18 cellular contexts compared by ENCODE assay signal in the genomic region with DNA sequence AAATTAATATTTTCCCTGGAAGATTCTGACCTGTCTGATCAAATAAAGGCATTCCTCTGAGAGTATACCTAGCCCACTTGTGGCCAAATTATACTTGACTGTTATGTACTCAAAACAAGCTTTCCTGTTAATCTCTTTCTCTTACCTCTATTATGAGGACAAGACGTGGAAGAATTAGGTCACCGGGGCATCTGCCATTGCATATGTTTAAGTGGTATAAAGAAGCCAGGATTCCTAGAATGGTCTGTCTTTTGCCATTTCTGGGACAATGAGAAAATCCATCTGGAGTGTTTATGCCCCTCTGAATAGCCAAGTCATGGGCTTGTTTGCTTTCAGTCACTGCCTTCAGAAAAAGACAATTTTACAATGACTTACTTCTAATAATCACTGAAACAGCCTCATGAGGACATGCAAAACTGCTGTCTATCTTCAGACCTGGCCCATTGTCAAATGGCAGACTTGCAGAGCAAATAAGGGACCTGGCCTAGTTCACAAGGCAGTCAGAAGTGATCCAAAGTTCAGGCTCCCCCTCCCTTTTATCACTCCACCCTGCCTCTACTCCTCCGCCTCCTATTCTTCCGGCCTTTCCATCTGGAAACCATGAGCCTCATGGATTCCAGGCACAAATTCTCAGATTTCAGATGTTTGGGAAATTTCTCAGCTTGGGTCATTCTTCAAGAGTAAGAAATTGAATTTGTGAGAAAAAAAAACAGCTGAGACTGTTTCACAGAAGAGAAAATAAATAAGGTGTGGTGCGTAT.
DNase-seq lines count a peak whose midpoint lies in the region; ATAC-seq and TF ChIP-seq lines count a peak whose summit lies in the region.
"Had no signal": no experiment of that assay in that cellular context is flagged by ENCODE, and none has a peak within 500 bp of the region (broad histone marks: within the 10 kb centered on the region; RNA-seq: fewer than 3 reads in every experiment).

No MANE protein-coding gene starts in this region.

- ATAC-seq in omental fat pad (ENCODE audit: low FRiP score) (peak; percentile 54), HG03039 (IDR thresholded peaks at IDR 0.05; ENCODE audit: unreplicated experiment) (no peak)
- ATAC-seq: activated CD8-positive, alpha-beta T cell treated with anti-CD3 and anti-CD28 coated beads, Interleukin-2, amount 10 ng/mL, durations not matched to agents 7 days and 5 days; K562 had no signal

- H3K4me3 ChIP-seq in foreskin fibroblast (ENCODE audit: low read depth in 1 of 2, low read length in 2 of 2): no peak overlapping the region
- H3K4me3 ChIP-seq: K562 had no signal

- TF ChIP-seq CTCF in foreskin fibroblast (IDR thresholded peaks at IDR 0.05; ENCODE audit: low read depth, low read length): no peak
- no peak for TF ChIP-seq CTCF in omental fat pad (IDR thresholded peaks at IDR 0.05)

- in situ Hi-C loops in G401 (cut with HindIII; ENCODE audit: low sequenced_read_pairs): no loop called here

- peak; percentile 74 for DNase-seq in G401 (ENCODE audit: low spot score)
- DNase-seq in foreskin fibroblast: peak; percentile 81 to 92
- DNase-seq in omental fat pad (ENCODE audit: low spot score): no peak
- DNase-seq in activated effector memory CD4-positive, alpha-beta T cell treated with anti-CD3 and anti-CD28 coated beads, Interleukin-2, amount 50 U/mL, for 16 hours: no peak
- no peak for DNase-seq in activated CD8-positive, alpha-beta memory T cell treated with anti-CD3 and anti-CD28 coated beads, Interleukin-2, amount 50 U/mL, for 48 hours
- no peak for DNase-seq in pons (ENCODE audit: low spot score)
- DNase-seq: activated CD8-positive, alpha-beta T cell treated with anti-CD3 and anti-CD28 coated beads, Interleukin-2, amount 10 ng/mL, durations not matched to agents 7 days and 5 days; activated effector memory CD4-positive, alpha-beta T cell treated with Interleukin-2 at 50 U/mL for 16 hours; DMS79 treated with DMSO at 0.1 percent for 48 hours; effector CD4-positive, alpha-beta T cell; mesendoderm; NCI-H1436; NCI-H774; occipital lobe; SHP77 treated with DMSO at 0.1 percent for 48 hours had no signal

TF ChIP-seq in PFSK-1, 5 proteins besides CTCF, POLR2A, EP300 and RAD21:
- TF ChIP-seq FOXP2 (optimal IDR thresholded peaks at IDR 0.05; ENCODE audit: borderline replicate concordance, extremely low read depth, extremely low read length, insufficient read depth): no peak
- 0 out of 2 replicates have a peak, but pooled peaks have one; percentile 48 for TF ChIP-seq SIN3A (IDR thresholded peaks at IDR 0.05; ENCODE audit: borderline replicate concordance, insufficient read depth, low read length)
- TF ChIP-seq POLR2AphosphoS5 (IDR thresholded peaks at IDR 0.05; ENCODE audit: low read depth, low read length): peak; percentile 49; the same call in 1 of the 2 replicates
- 0 out of 2 replicates have a peak, but pooled peaks have one; percentile 41 for TF ChIP-seq TAF1 (IDR thresholded peaks at IDR 0.05; ENCODE audit: borderline replicate concordance, insufficient read depth, low read length)
- TF ChIP-seq, protein P1, sequence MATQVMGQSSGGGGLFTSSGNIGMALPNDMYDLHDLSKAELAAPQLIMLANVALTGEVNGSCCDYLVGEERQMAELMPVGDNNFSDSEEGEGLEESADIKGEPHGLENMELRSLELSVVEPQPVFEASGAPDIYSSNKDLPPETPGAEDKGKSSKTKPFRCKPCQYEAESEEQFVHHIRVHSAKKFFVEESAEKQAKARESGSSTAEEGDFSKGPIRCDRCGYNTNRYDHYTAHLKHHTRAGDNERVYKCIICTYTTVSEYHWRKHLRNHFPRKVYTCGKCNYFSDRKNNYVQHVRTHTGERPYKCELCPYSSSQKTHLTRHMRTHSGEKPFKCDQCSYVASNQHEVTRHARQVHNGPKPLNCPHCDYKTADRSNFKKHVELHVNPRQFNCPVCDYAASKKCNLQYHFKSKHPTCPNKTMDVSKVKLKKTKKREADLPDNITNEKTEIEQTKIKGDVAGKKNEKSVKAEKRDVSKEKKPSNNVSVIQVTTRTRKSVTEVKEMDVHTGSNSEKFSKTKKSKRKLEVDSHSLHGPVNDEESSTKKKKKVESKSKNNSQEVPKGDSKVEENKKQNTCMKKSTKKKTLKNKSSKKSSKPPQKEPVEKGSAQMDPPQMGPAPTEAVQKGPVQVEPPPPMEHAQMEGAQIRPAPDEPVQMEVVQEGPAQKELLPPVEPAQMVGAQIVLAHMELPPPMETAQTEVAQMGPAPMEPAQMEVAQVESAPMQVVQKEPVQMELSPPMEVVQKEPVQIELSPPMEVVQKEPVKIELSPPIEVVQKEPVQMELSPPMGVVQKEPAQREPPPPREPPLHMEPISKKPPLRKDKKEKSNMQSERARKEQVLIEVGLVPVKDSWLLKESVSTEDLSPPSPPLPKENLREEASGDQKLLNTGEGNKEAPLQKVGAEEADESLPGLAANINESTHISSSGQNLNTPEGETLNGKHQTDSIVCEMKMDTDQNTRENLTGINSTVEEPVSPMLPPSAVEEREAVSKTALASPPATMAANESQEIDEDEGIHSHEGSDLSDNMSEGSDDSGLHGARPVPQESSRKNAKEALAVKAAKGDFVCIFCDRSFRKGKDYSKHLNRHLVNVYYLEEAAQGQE (IDR thresholded peaks at IDR 0.05; ENCODE audit: insufficient read depth in 1 of 2, low read depth in 2 of 2, low read length in 2 of 2): peak in 1 of 2 experiments; percentile 48; a peak in 1 of 4 replicates

Comparison
In these comparisons a context has a peak if more than half of its experiments do, and no peak if none do; other contexts are left out.
1. DNase-seq: peak in G401 (single experiment) and foreskin fibroblast (2 of 2); none in omental fat pad (single experiment), activated effector memory CD4-positive, alpha-beta T cell treated with anti-CD3 and anti-CD28 coated beads, Interleukin-2, amount 50 U/mL, for 16 hours (single experiment), activated CD8-positive, alpha-beta memory T cell treated with anti-CD3 and anti-CD28 coated beads, Interleukin-2, amount 50 U/mL, for 48 hours (single experiment) and pons (single experiment).